In the genomic region with DNA sequence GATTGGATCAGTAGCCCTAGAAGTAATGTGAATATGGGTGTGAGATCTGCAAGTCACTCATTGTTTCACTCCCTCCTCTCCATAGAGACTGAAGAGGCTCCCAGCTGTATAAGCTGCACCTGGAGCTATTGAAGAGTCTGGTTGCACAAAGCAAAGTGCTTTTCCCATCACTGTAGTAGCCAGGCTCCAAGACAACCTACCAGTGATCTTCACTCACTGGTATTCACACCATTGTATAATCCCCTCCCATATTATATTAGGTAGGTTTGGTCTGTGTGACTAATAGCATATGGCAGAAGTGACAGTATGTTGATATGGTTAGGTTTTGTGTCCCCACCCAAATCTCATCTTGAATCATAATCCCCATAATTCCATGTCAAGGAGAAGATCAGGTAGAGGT, we compare ENCODE assay signal across 22 cellular contexts.
"Had no signal": no experiment of that assay in that cellular context is flagged by ENCODE, and none has a peak within 500 bp of the region (broad histone marks: within the 10 kb centered on the region; RNA-seq: fewer than 3 reads in every experiment).

No MANE protein-coding gene starts in this region.

- H3K27me3 ChIP-seq: upper lobe of left lung had no signal

- H3K36me3 ChIP-seq: esophagus muscularis mucosa, gastrocnemius medialis, thoracic aorta, upper lobe of left lung, WERI-Rb-1 had no signal

- H3K27ac ChIP-seq: esophagus muscularis mucosa, gastrocnemius medialis, thoracic aorta, upper lobe of left lung, WERI-Rb-1 had no signal

- H3K9me3 ChIP-seq: esophagus muscularis mucosa, gastrocnemius medialis, thoracic aorta, upper lobe of left lung had no signal

- H3K4me3 ChIP-seq: esophagus muscularis mucosa, gastrocnemius medialis, thoracic aorta, upper lobe of left lung had no signal

- DNase-seq: activated CD4-positive, alpha-beta T cell treated with anti-CD3 and anti-CD28 coated beads, Interleukin-2, amount 10 ng/mL, durations not matched to agents 7 days and 5 days; activated CD4-positive, CD25-positive, alpha-beta regulatory T cell treated with anti-CD3 and anti-CD28 coated beads, Interleukin-2, amount 50 U/mL, for 72 hours; activated CD8-positive, alpha-beta memory T cell treated with anti-CD3 and anti-CD28 coated beads, Interleukin-2, amount 10 ng/mL, durations not matched to agents 7 days and 5 days; activated CD8-positive, alpha-beta T cell treated with anti-CD3 and anti-CD28 coated beads for 36 hours; activated gamma-delta T cell treated with Interleukin-2 at 50 U/mL for 16 hours; activated T-cell treated with anti-CD3 and anti-CD28 coated beads for 4 hours; anterior cingulate cortex; caudate nucleus; dermis blood vessel endothelial cell; effector CD8-positive, alpha-beta T cell; gastrocnemius medialis; hypothalamus; left ventricle myocardium superior; mammary epithelial cell; midbrain; retina; stimulated activated CD4-positive, alpha-beta T cell treated with anti-CD3 and anti-CD28 coated beads, Interleukin-4, amount 100 ng/mL, for 1 hour; stimulated activated naive CD4-positive, alpha-beta T cell treated with Interleukin-2 at 50 U/mL for 16 hours; upper lobe of left lung; WERI-Rb-1 had no signal

- H3K4me1 ChIP-seq: esophagus muscularis mucosa, upper lobe of left lung had no signal
